8 cellular contexts compared by ENCODE assay signal in genomic region chr3:184543848-184544512, GRCh38. TPM values are rescaled to one million over a fixed set of nuclear protein-coding genes. Genes with fewer than 3 reads are reported as not detected.
DNase-seq lines count a peak whose midpoint lies in the region; ATAC-seq, FAIRE-seq and TF ChIP-seq lines count a peak whose summit lies in the region.

No MANE protein-coding gene starts in this region.

- POLR2A ChIA-PET in HepG2 (lab: Yijun Ruan, JAX), result no interaction called here

- no peak overlapping the region for H3K9ac ChIP-seq in HepG2 (ENCODE audit: insufficient read depth, low read depth, low read length)

- H3K79me2 ChIP-seq in DOHH2 (ENCODE audit: control insufficient read depth, low read length) (no peaks in the 10 kb centered on the region), HepG2 (ENCODE audit: insufficient read depth, low read length) (no peaks in the 10 kb centered on the region)

- no peaks in the 10 kb centered on the region for H3F3A ChIP-seq in DOHH2 (ENCODE audit: control insufficient read depth, insufficient read depth)

- WGBS in HepG2 (ENCODE audit: low lambda C conversion rate), result 19% methylated on average over 9 of the region's 18 CpGs

- in situ Hi-C loops in HepG2 (cut with HindIII; ENCODE audit: extremely low pct_ligation_motif_present, low pct_unique_long_range_greater_than_20kb), result loop anchor here (5.0 kb wide), 1 partner anchor 192 kb away; no protein-coding TSS in a partner anchor

- intact Hi-C loops in HepG2 (cut with micrococcal nuclease; ENCODE audit: unreplicated experiment), result loop anchor here (5.0 kb wide), 3 partner anchors 77 to 252 kb away; no protein-coding TSS in a partner anchor

- peak; percentile 37 for FAIRE-seq in HepG2 (lab: Jason Lieb, UNC)

- H3K4me1 ChIP-seq in DOHH2 (ENCODE audit: control insufficient read depth, low read length) (no peaks in the 10 kb centered on the region), HepG2 (ENCODE audit: insufficient read depth, low read length) (no peaks in the 10 kb centered on the region)

- no TSS peak for BruUV-seq in HepG2 (replicated peaks; lab: Mats Ljungman, UMichigan)

- CTCF ChIA-PET in HepG2 (lab: Yijun Ruan, JAX; ENCODE audit: low intra/inter-chr PET ratio, low total read pairs), result interaction anchor here (1.4 to 1.6 kb wide), 4 partner anchors 75 to 234 kb away, joined by 3 to 12 read pairs (median 6); no protein-coding TSS in a partner anchor

- H3K36me3 ChIP-seq in DOHH2 (ENCODE audit: control insufficient read depth, low read length), result no peaks in the 10 kb centered on the region
- H3K36me3 ChIP-seq in HepG2 (replicated peaks in 1 of 2; ENCODE audit: control insufficient read depth in 1 of 2, insufficient read depth in 2 of 2, low read length in 2 of 2), result no peaks in the 10 kb centered on the region

- H3K27ac ChIP-seq in DOHH2 (ENCODE audit: low read depth, low read length), result no peak overlapping the region
- H3K27ac ChIP-seq in HepG2 (ENCODE audit: extremely low read length, insufficient read depth, low read length), result no peak overlapping the region

- no peak overlapping the region for H2AFZ ChIP-seq in HepG2 (ENCODE audit: low read length)

- TF ChIP-seq CTCF in DOHH2 (IDR thresholded peaks at IDR 0.05; ENCODE audit: low read depth, low read length, poor library complexity, severe bottlenecking) (peak; percentile 79), HepG2 (CRISPR knock-in tag; IDR thresholded peaks at IDR 0.05) (peak; percentile 84)

- ATAC-seq in HG03159 (IDR thresholded peaks at IDR 0.05; ENCODE audit: unreplicated experiment) (peak; percentile 68), HepG2 (peak; percentile 72)

- H3K9me3 ChIP-seq in DOHH2 (ENCODE audit: control insufficient read depth, insufficient read depth, low read length), result no peaks in the 10 kb centered on the region
- no peaks in the 10 kb centered on the region for H3K9me3 ChIP-seq in HepG2 (ENCODE audit: low read length)

- H3K4me2 ChIP-seq in DOHH2 (ENCODE audit: low read length), result peak overlapping the region; percentile 24; the same call in 1 of the 2 replicates
- H3K4me2 ChIP-seq in HepG2 (ENCODE audit: low read depth, low read length), result 0 out of 2 replicates have a peak overlapping the region, but pooled peaks have one; percentile 15

- TF ChIP-seq EP300 in HepG2 (IDR thresholded peaks at IDR 0.05; ENCODE audit: low read depth in 2 of 2, low read length in 2 of 2) (no peak), HepG2 (CRISPR knock-in tag; IDR thresholded peaks at IDR 0.05; ENCODE audit: borderline replicate concordance) (no peak)

- TF ChIP-seq RAD21 in HepG2 (CRISPR knock-in tag; IDR thresholded peaks at IDR 0.05), result peak; percentile 67

- DNase-seq in NCI-H510A (lab: John Stamatoyannopoulos, UW) (peak; percentile 73), cerebellum (ENCODE audit: low spot score) (peak; percentile 89), HepG2 (ENCODE audit: low spot score) (peak; percentile 68), middle frontal gyrus (ENCODE audit: extremely low spot score, low spot score) (no peak)
- peak; percentile 59 to 78 for DNase-seq in activated CD4-positive, alpha-beta T cell treated with anti-CD3 and anti-CD28 coated beads for 24 hours (ENCODE audit: low read depth in 2 of 2)
- peak; percentile 62 to 69 (median 67) for DNase-seq in stimulated activated CD4-positive, alpha-beta T cell treated with anti-CD3 and anti-CD28 coated beads, TNF-alpha, amount 100 ng/mL, for 24 hours (ENCODE audit: low read depth in 3 of 3)

- TF ChIP-seq POLR2A in HepG2 (IDR thresholded peaks at IDR 0.05; ENCODE audit: insufficient read depth in 1 of 2, low read depth in 2 of 2, low read length in 2 of 2), result no peak

- H4K20me1 ChIP-seq in DOHH2 (ENCODE audit: control insufficient read depth, insufficient read depth, low read depth, low read length) (0 out of 2 replicates have a peak, but pooled peaks cover 3% of the 10 kb centered on the region), HepG2 (ENCODE audit: insufficient read depth, low read length) (no peaks in the 10 kb centered on the region)

- H3K27me3 ChIP-seq in DOHH2 (ENCODE audit: control insufficient read depth, low read length), result peaks cover 13% of the 10 kb centered on the region
- peaks cover 0 to 17% of the 10 kb centered on the region in 2 experiments; a peak in 2 of 5 replicates for H3K27me3 ChIP-seq in HepG2 (ENCODE audit: control insufficient read depth in 1 of 2, insufficient read depth in 2 of 2, low read length in 2 of 2)

- no peaks in the 10 kb centered on the region for H3K9me2 ChIP-seq in DOHH2 (replicated peaks; ENCODE audit: control insufficient read depth, low read length)

- H3K4me3 ChIP-seq in DOHH2 (ENCODE audit: low read length) (no peak overlapping the region), HepG2 (replicated peaks in 1 of 3; ENCODE audit: insufficient read depth in 1 of 3, low read depth in 2 of 3, low read length in 3 of 3) (no peak overlapping the region)

TF ChIP-seq in HepG2, 621 proteins besides CTCF, POLR2A, EP300 and RAD21 (continues in another document):
- TF ChIP-seq ZNF263 (CRISPR knock-in tag; IDR thresholded peaks at IDR 0.05) (peak; percentile 63; the same call in 1 of the 2 replicates), ZNF687 (CRISPR knock-in tag; IDR thresholded peaks at IDR 0.05) (peak; percentile 18; the same call in 1 of the 2 replicates), ZNF12 (CRISPR knock-in tag; IDR thresholded peaks at IDR 0.05) (no peak)

RNA-seq across cellular contexts. Expression of gene EPHB3, which starts 17.6 kb away (rescaled TPM):
- 9.2 TPM for total RNA-seq in cerebellum
- total RNA-seq in HepG2 (2016; rRNA removed; fragmentation: Illumina TruSeq; extraction: Trizol), result not detected in 2 replicates
- not detected in 2 replicates for total RNA-seq in HepG2 (2016; cell fraction: cytosol; rRNA removed; fragmentation: Illumina TruSeq; extraction: Trizol; ENCODE audit: low read depth)
- total RNA-seq in HepG2 (2016; cell fraction: insoluble cytoplasmic fraction; rRNA removed; fragmentation: Illumina TruSeq; extraction: Trizol), result not detected in 2 replicates
- total RNA-seq in HepG2 (2016; cell fraction: membrane; rRNA removed; fragmentation: Illumina TruSeq; extraction: Trizol), result 0.17 TPM in 1 of 2 replicates, not detected in the other
- 0.09 TPM in 2 replicates for total RNA-seq in HepG2 (2016; cell fraction: nucleus; rRNA removed; fragmentation: Illumina TruSeq; extraction: Trizol)
- 0.01 TPM in 2 replicates for polyA plus RNA-seq in HepG2 (2011; rRNA removed)
- 0.03 TPM in 1 of 2 replicates, not detected in the other for polyA plus RNA-seq in HepG2 (2011; cell fraction: cytosol; rRNA removed)
- polyA plus RNA-seq in HepG2 (2011; cell fraction: nucleus; rRNA removed), result 0.09 and 0.11 TPM in 2 replicates
- not detected in 2 replicates for polyA plus RNA-seq in HepG2 (2012)
- not detected in 2 replicates for polyA plus RNA-seq in HepG2 (2016; cell fraction: cytosol; fragmentation: Illumina TruSeq; extraction: Trizol; ENCODE audit: low read depth)
- not detected in 2 replicates for polyA plus RNA-seq in HepG2 (2016; cell fraction: insoluble cytoplasmic fraction; fragmentation: Illumina TruSeq; extraction: Trizol; ENCODE audit: low read depth)
- 0.14 TPM in 1 of 2 replicates, not detected in the other for polyA plus RNA-seq in HepG2 (2016; cell fraction: membrane; fragmentation: Illumina TruSeq; extraction: Trizol; ENCODE audit: low read depth)
- 0.13 TPM in 1 of 2 replicates, not detected in the other for polyA plus RNA-seq in HepG2 (2016; cell fraction: nucleus; fragmentation: Illumina TruSeq; extraction: Trizol; ENCODE audit: insufficient read depth, low read depth)
- 2.1 TPM in 1 of 2 replicates, not detected in the other for polyA minus RNA-seq in HepG2 (2011; rRNA and poly(A)+ RNA removed; ENCODE audit: low replicate concordance)
- polyA minus RNA-seq in HepG2 (2011; cell fraction: cytosol; rRNA and poly(A)+ RNA removed), result not detected in 2 replicates
- polyA minus RNA-seq in HepG2 (2011; cell fraction: nucleus; rRNA and poly(A)+ RNA removed), result not detected in 2 replicates
